ENCODE assay signal across 2 cellular contexts in genomic region chr19:9528757-9529336, GRCh38.
TF ChIP-seq lines count a peak whose summit lies in the region.

No MANE protein-coding gene starts in this region.

TF ChIP-seq in HepG2, 621 proteins besides CTCF, POLR2A, EP300 and RAD21 (continues in another document):
- TF ChIP-seq ZBTB34 (CRISPR knock-in tag; IDR thresholded peaks at IDR 0.05) (no peak), ZNF274 (CRISPR knock-in tag; IDR thresholded peaks at IDR 0.05) (peak; percentile 98), GATAD1 (CRISPR knock-in tag; IDR thresholded peaks at IDR 0.05) (no peak), SKI (IDR thresholded peaks at IDR 0.05; ENCODE audit: partially characterized antibody) (no peak), ZNF546 (CRISPR knock-in tag; conservative IDR thresholded peaks at IDR 0.05) (no peak), ZNF75D (CRISPR knock-in tag; IDR thresholded peaks at IDR 0.05; ENCODE audit: borderline replicate concordance) (peak; percentile 96; the same call in 1 of the 2 replicates)
- TF ChIP-seq, protein P1, sequence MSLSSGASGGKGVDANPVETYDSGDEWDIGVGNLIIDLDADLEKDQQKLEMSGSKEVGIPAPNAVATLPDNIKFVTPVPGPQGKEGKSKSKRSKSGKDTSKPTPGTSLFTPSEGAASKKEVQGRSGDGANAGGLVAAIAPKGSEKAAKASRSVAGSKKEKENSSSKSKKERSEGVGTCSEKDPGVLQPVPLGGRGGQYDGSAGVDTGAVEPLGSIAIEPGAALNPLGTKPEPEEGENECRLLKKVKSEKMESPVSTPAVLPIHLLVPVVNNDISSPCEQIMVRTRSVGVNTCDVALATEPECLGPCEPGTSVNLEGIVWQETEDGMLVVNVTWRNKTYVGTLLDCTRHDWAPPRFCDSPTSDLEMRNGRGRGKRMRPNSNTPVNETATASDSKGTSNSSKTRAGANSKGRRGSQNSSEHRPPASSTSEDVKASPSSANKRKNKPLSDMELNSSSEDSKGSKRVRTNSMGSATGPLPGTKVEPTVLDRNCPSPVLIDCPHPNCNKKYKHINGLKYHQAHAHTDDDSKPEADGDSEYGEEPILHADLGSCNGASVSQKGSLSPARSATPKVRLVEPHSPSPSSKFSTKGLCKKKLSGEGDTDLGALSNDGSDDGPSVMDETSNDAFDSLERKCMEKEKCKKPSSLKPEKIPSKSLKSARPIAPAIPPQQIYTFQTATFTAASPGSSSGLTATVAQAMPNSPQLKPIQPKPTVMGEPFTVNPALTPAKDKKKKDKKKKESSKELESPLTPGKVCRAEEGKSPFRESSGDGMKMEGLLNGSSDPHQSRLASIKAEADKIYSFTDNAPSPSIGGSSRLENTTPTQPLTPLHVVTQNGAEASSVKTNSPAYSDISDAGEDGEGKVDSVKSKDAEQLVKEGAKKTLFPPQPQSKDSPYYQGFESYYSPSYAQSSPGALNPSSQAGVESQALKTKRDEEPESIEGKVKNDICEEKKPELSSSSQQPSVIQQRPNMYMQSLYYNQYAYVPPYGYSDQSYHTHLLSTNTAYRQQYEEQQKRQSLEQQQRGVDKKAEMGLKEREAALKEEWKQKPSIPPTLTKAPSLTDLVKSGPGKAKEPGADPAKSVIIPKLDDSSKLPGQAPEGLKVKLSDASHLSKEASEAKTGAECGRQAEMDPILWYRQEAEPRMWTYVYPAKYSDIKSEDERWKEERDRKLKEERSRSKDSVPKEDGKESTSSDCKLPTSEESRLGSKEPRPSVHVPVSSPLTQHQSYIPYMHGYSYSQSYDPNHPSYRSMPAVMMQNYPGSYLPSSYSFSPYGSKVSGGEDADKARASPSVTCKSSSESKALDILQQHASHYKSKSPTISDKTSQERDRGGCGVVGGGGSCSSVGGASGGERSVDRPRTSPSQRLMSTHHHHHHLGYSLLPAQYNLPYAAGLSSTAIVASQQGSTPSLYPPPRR (CRISPR knock-in tag; IDR thresholded peaks at IDR 0.05; ENCODE audit: borderline replicate concordance): no peak
- TF ChIP-seq, protein P2, sequence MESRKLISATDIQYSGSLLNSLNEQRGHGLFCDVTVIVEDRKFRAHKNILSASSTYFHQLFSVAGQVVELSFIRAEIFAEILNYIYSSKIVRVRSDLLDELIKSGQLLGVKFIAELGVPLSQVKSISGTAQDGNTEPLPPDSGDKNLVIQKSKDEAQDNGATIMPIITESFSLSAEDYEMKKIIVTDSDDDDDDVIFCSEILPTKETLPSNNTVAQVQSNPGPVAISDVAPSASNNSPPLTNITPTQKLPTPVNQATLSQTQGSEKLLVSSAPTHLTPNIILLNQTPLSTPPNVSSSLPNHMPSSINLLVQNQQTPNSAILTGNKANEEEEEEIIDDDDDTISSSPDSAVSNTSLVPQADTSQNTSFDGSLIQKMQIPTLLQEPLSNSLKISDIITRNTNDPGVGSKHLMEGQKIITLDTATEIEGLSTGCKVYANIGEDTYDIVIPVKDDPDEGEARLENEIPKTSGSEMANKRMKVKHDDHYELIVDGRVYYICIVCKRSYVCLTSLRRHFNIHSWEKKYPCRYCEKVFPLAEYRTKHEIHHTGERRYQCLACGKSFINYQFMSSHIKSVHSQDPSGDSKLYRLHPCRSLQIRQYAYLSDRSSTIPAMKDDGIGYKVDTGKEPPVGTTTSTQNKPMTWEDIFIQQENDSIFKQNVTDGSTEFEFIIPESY (CRISPR knock-in tag; IDR thresholded peaks at IDR 0.05): no peak
- TF ChIP-seq, protein P3, sequence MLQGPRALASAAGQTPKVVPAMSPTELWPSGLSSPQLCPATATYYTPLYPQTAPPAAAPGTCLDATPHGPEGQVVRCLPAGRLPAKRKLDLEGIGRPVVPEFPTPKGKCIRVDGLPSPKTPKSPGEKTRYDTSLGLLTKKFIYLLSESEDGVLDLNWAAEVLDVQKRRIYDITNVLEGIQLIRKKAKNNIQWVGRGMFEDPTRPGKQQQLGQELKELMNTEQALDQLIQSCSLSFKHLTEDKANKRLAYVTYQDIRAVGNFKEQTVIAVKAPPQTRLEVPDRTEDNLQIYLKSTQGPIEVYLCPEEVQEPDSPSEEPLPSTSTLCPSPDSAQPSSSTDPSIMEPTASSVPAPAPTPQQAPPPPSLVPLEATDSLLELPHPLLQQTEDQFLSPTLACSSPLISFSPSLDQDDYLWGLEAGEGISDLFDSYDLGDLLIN (CRISPR knock-in tag; IDR thresholded peaks at IDR 0.05; ENCODE audit: borderline replicate concordance): no peak

TF ChIP-seq in GM12878, 131 proteins besides CTCF, POLR2A, EP300 and RAD21:
- TF ChIP-seq, protein P4, sequence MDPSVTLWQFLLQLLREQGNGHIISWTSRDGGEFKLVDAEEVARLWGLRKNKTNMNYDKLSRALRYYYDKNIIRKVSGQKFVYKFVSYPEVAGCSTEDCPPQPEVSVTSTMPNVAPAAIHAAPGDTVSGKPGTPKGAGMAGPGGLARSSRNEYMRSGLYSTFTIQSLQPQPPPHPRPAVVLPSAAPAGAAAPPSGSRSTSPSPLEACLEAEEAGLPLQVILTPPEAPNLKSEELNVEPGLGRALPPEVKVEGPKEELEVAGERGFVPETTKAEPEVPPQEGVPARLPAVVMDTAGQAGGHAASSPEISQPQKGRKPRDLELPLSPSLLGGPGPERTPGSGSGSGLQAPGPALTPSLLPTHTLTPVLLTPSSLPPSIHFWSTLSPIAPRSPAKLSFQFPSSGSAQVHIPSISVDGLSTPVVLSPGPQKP (IDR thresholded peaks at IDR 0.05; ENCODE audit: low read depth, low read length): no peak
- TF ChIP-seq KLF5 (IDR thresholded peaks at IDR 0.05; ENCODE audit: partially characterized antibody) (peak; percentile 89), NFXL1 (IDR thresholded peaks at IDR 0.05; ENCODE audit: borderline replicate concordance) (no peak), CBX5 (IDR thresholded peaks at IDR 0.05; ENCODE audit: low read depth) (peak; percentile 95; the same call in 1 of the 2 replicates), ZNF274 (IDR thresholded peaks at IDR 0.05; ENCODE audit: insufficient read depth, insufficient read length) (peak; percentile 49)
